ENCODE assay signal across 26 cellular contexts in the genomic region with DNA sequence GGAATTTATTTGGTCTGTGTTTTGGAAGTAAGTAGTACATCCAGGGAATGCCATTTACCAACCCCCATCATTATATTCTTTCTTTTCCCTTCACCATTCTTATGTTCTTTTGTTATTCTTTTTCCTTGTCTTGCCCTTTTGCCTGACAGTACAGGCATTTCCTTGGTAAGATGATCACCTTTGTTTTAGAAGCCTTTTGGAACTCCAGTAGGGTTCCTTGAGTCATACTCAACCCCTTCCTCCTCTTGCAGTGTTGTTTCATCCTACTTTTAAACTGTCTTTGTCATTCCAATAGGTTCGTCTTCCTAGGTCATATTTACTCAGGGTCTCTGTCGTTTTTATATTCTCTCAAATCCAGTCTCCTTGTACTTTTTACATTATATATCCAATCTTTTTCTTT. TPM values are rescaled to one million over a fixed set of nuclear protein-coding genes. Genes with fewer than 3 reads are reported as not detected.
DNase-seq lines count a peak whose midpoint lies in the region; ATAC-seq, FAIRE-seq and TF ChIP-seq lines count a peak whose summit lies in the region.
"Had no signal": no experiment of that assay in that cellular context is flagged by ENCODE, and none has a peak within 500 bp of the region (broad histone marks: within the 10 kb centered on the region; RNA-seq: fewer than 3 reads in every experiment).

No MANE protein-coding gene starts in this region.

- H3K4me2 ChIP-seq in Karpas-422 (ENCODE audit: low read depth, low read length, poor library complexity, severe bottlenecking) (peak overlapping the region; percentile 63), H1 (ENCODE audit: insufficient read depth in 1 of 2, low read depth in 2 of 2, low read length in 2 of 2) (peak overlapping the region; percentile 56 to 78)

- no peak overlapping the region for H2AK5ac ChIP-seq in H1 (ENCODE audit: low read depth, low read length)

- DNase-seq in activated T-cell treated with anti-CD3 and anti-CD28 coated beads, Interleukin-2, amount 50 U/mL, for 72 hours = no peak
- DNase-seq in activated T-cell treated with anti-CD3 and anti-CD28 coated beads, Interleukin-2, amount 50 U/mL, for 4 hours = no peak
- DNase-seq in Karpas-422 (no peak), H1 (ENCODE audit: low read depth in 1 of 2, low spot score in 2 of 2) (no peak), DMS53 treated with DMSO at 0.1 percent for 48 hours (lab: John Stamatoyannopoulos, UW; ENCODE audit: unreplicated experiment) (no peak), iPS-NIHi11 (ENCODE audit: low spot score) (no peak)
- DNase-seq: activated CD4-positive, alpha-beta T cell treated with anti-CD3 and anti-CD28 coated beads for 48 hours; activated effector memory CD4-positive, alpha-beta T cell treated with anti-CD3 and anti-CD28 coated beads, Interleukin-2, amount 50 U/mL, for 16 hours; brain microvascular endothelial cell; DND-41; GM23248; naive B cell; NCI-H146; NCI-H446 treated with DMSO at 0.1 percent for 48 hours; NCI-H82; SIG-M5; small intestine; stimulated activated naive B cell treated with anti-CD40 and anti-IgM and Interleukin-4, amounts not matched to agents 10 μg/mL and 1 μg/mL and 100 μg/mL, for 72 hours had no signal

- WGBS in H1 (ENCODE audit: extremely low coverage in 1 of 2, insufficient coverage in 1 of 2, insufficient read length in 1 of 2, insufficient replicate concordance in 2 of 2, low coverage in 1 of 2, low lambda C conversion rate in 2 of 2, missing lambda C conversion rate in 1 of 2), 2 experiments = 65% methylated on average over 2 of the region's 2 CpGs; no CpG with 5 or more reads in 1 of the 2 experiments

- TF ChIP-seq RAD21 in H1 (IDR thresholded peaks at IDR 0.05 in 1 of 2, conservative IDR thresholded peaks at IDR 0.05 in 1 of 2; ENCODE audit: low read depth in 2 of 2, low read length in 2 of 2) = no peak

- H3K27ac ChIP-seq in Karpas-422 (ENCODE audit: low read length) (peak overlapping the region; percentile 78), H1 (ENCODE audit: low read depth, low read length) (peak overlapping the region; percentile 74; the same call in 1 of the 2 replicates), layer of hippocampus (ENCODE audit: low read depth, low read length) (peak overlapping the region; percentile 85)
- H3K27ac ChIP-seq: brain microvascular endothelial cell, epithelial cell of prostate, GM23248, neutrophil, right atrium auricular region had no signal

- H3K23ac ChIP-seq in H1 (ENCODE audit: insufficient read length) = no peak overlapping the region

- H3K4me1 Mint-ChIP-seq in activated T-cell treated with anti-CD3 and anti-CD28 coated beads, Interleukin-2, amount 50 U/mL, for 72 hours (ENCODE audit: low read depth) = peaks cover 1% of the 10 kb centered on the region
- H3K4me1 Mint-ChIP-seq in activated T-cell treated with anti-CD3 and anti-CD28 coated beads, Interleukin-2, amount 50 U/mL, for 4 hours (ENCODE audit: low read depth) = peaks cover 5% of the 10 kb centered on the region

- H3K4me1 ChIP-seq in Karpas-422 (ENCODE audit: low read length) (peaks cover 29% of the 10 kb centered on the region), H1 (replicated peaks in 1 of 4; ENCODE audit: control insufficient read depth in 3 of 4, insufficient read depth in 4 of 4, low read length in 3 of 4) (peaks cover 5 to 14% (median 6%) of the 10 kb centered on the region in 4 experiments; a peak in 5 of 7 replicates)
- H3K4me1 ChIP-seq: right atrium auricular region had no signal

- CTCF ChIA-PET in H1 (lab: Charles Lee; ENCODE audit: partially characterized antibody) = interaction anchor here (1.5 to 2.1 kb wide), 2 partner anchors 24 to 47 kb away, joined by 4 to 6 read pairs; no protein-coding TSS in a partner anchor

- ATAC-seq in activated T-cell treated with anti-CD3 and anti-CD28 coated beads, Interleukin-2, amount 50 U/mL, for 72 hours (replicated peaks in 1 of 2) = no peak
- ATAC-seq in activated T-cell treated with anti-CD3 and anti-CD28 coated beads, Interleukin-2, amount 50 U/mL, for 4 hours = no peak
- no peak for ATAC-seq in GM21723 (IDR thresholded peaks at IDR 0.05; ENCODE audit: unreplicated experiment)
- ATAC-seq: stimulated activated naive B cell treated with anti-CD40 and anti-IgM and Interleukin-4, amounts not matched to agents 10 μg/mL and 1 μg/mL and 100 μg/mL, for 72 hours had no signal

- no peaks in the 10 kb centered on the region for H3K9me3 ChIP-seq in Karpas-422 (ENCODE audit: low read length)
- H3K9me3 ChIP-seq in H1 (ENCODE audit: insufficient read depth in 2 of 2, low read depth in 1 of 2, low read length in 1 of 2) = no peaks in the 10 kb centered on the region
- H3K9me3 ChIP-seq: neutrophil, right atrium auricular region, testis had no signal

- POLR2A ChIA-PET in H1 (lab: Charles Lee; ENCODE audit: partially characterized antibody) = interaction anchor here (1.0 to 3.6 kb wide), 11 partner anchors 10 to 60 kb away, joined by 3 to 33 read pairs (median 7); a partner anchor contains a TSS

- no peak overlapping the region for H3K56ac ChIP-seq in H1 (replicated peaks; ENCODE audit: insufficient read length, low read depth, low read length)

- no peak overlapping the region for H2AFZ ChIP-seq in Karpas-422 (ENCODE audit: low read length)
- H2AFZ ChIP-seq in H1 (ENCODE audit: low read length) = no peak overlapping the region
- H2AFZ ChIP-seq: GM23248 had no signal

- H3K18ac ChIP-seq in H1 (ENCODE audit: extremely low read depth, low read length) = no peak overlapping the region

- peak overlapping the region; percentile 40 for H3K9ac ChIP-seq in Karpas-422 (ENCODE audit: low read length)
- H3K9ac ChIP-seq in H1 (replicated peaks in 1 of 4; ENCODE audit: extremely low read depth in 1 of 4, low read depth in 3 of 4, low read length in 3 of 4) = peak overlapping the region in 1 of 4 experiments; percentile 34; a peak in 2 of 7 replicates
- H3K9ac ChIP-seq: GM23248 had no signal

- TF ChIP-seq EP300 in H1 (IDR thresholded peaks at IDR 0.05; ENCODE audit: borderline replicate concordance in 1 of 2, low read depth in 2 of 2, low read length in 2 of 2) = no peak

- H4K5ac ChIP-seq in H1 (ENCODE audit: insufficient read length, low read depth, low read length) = no peak overlapping the region

- TF ChIP-seq POLR2A in H1 (IDR thresholded peaks at IDR 0.05; ENCODE audit: control extremely low read depth in 1 of 2, low read depth in 2 of 2, low read length in 2 of 2) = no peak

- no peak overlapping the region for H2BK5ac ChIP-seq in H1 (ENCODE audit: low read depth, low read length)

- H3K27ac Mint-ChIP-seq in activated T-cell treated with anti-CD3 and anti-CD28 coated beads, Interleukin-2, amount 50 U/mL, for 72 hours = peak overlapping the region; percentile 76
- H3K27ac Mint-ChIP-seq: stimulated activated naive B cell treated with anti-CD40 and anti-IgM and Interleukin-4, amounts not matched to agents 10 μg/mL and 1 μg/mL and 100 μg/mL, for 72 hours had no signal

- no peaks in the 10 kb centered on the region for H3K27me3 ChIP-seq in Karpas-422 (ENCODE audit: low read length)
- no peaks in the 10 kb centered on the region for H3K27me3 ChIP-seq in H1 (replicated peaks in 1 of 4; ENCODE audit: control insufficient read depth in 3 of 4, extremely low read depth in 1 of 4, insufficient read depth in 3 of 4, low read length in 3 of 4)
- H3K27me3 ChIP-seq in layer of hippocampus (ENCODE audit: control insufficient read depth, insufficient read depth, low read length) = no peaks in the 10 kb centered on the region
- H3K27me3 ChIP-seq: brain microvascular endothelial cell, neutrophil, right atrium auricular region, testis had no signal

- 0 out of 2 replicates have a peak overlapping the region, but pooled peaks have one; percentile 6 for H2BK20ac ChIP-seq in H1 (ENCODE audit: low read length)

- no peak overlapping the region for H3K14ac ChIP-seq in H1 (ENCODE audit: insufficient read length)

- peak overlapping the region; percentile 11; the same call in 1 of the 2 replicates for H3K4me3 ChIP-seq in Karpas-422 (ENCODE audit: low read length)
- peak overlapping the region in 2 of 4 experiments; percentile 19 to 40; a peak in 4 of 8 replicates for H3K4me3 ChIP-seq in H1 (ENCODE audit: extremely low read depth in 1 of 4, insufficient read depth in 2 of 4, low read depth in 3 of 4, low read length in 4 of 4)
- H3K4me3 ChIP-seq: GM23248, right atrium auricular region, testis had no signal

- H2BK120ac ChIP-seq in H1 (replicated peaks; ENCODE audit: low read depth, low read length) = no peak overlapping the region

- FAIRE-seq in H1 (lab: Jason Lieb, UNC) = no peak
- FAIRE-seq: GM18507, small intestine had no signal

- no peaks in the 10 kb centered on the region for H4K20me1 ChIP-seq in Karpas-422 (ENCODE audit: insufficient read depth, low read depth, low read length)
- H4K20me1 ChIP-seq in H1 (replicated peaks in 1 of 2; ENCODE audit: control insufficient read depth in 1 of 2, insufficient read depth in 2 of 2, low read length in 2 of 2) = peaks cover 0 to 2% of the 10 kb centered on the region in 2 experiments

- H3K79me1 ChIP-seq in H1 (ENCODE audit: low read depth, low read length) = no peaks in the 10 kb centered on the region

- H3K9me3 Mint-ChIP-seq in activated T-cell treated with anti-CD3 and anti-CD28 coated beads, Interleukin-2, amount 50 U/mL, for 72 hours = no peaks in the 10 kb centered on the region
- no peaks in the 10 kb centered on the region for H3K9me3 Mint-ChIP-seq in activated T-cell treated with anti-CD3 and anti-CD28 coated beads, Interleukin-2, amount 50 U/mL, for 4 hours
- H3K9me3 Mint-ChIP-seq: naive B cell; stimulated activated naive B cell treated with anti-CD40 and anti-IgM and Interleukin-4, amounts not matched to agents 10 μg/mL and 1 μg/mL and 100 μg/mL, for 72 hours had no signal

- no peaks in the 10 kb centered on the region for H3K23me2 ChIP-seq in H1 (ENCODE audit: low read depth, low read length)

- H2BK12ac ChIP-seq in H1 (ENCODE audit: low read depth, low read length) = no peak overlapping the region

- H3K4ac ChIP-seq in H1 (replicated peaks; ENCODE audit: insufficient read length, low read depth, low read length) = no peak overlapping the region

- no peak overlapping the region for H2BK15ac ChIP-seq in H1 (ENCODE audit: low read length)

- no peaks in the 10 kb centered on the region for H3K27me3 Mint-ChIP-seq in activated T-cell treated with anti-CD3 and anti-CD28 coated beads, Interleukin-2, amount 50 U/mL, for 72 hours (ENCODE audit: low read depth)
- no peaks in the 10 kb centered on the region for H3K27me3 Mint-ChIP-seq in activated T-cell treated with anti-CD3 and anti-CD28 coated beads, Interleukin-2, amount 50 U/mL, for 4 hours (ENCODE audit: low read depth)
- H3K27me3 Mint-ChIP-seq: naive B cell; stimulated activated naive B cell treated with anti-CD40 and anti-IgM and Interleukin-4, amounts not matched to agents 10 μg/mL and 1 μg/mL and 100 μg/mL, for 72 hours had no signal

- no peak for TF ChIP-seq CTCF in H1 (IDR thresholded peaks at IDR 0.05; ENCODE audit: control extremely low read depth in 1 of 3, insufficient read depth in 1 of 3, low read depth in 1 of 3, low read length in 3 of 3)

- no peak overlapping the region for H4K91ac ChIP-seq in H1 (replicated peaks; ENCODE audit: insufficient read length, low read length)

- no peak overlapping the region for H3K4me3 Mint-ChIP-seq in activated T-cell treated with anti-CD3 and anti-CD28 coated beads, Interleukin-2, amount 50 U/mL, for 72 hours
- no peak overlapping the region for H3K4me3 Mint-ChIP-seq in activated T-cell treated with anti-CD3 and anti-CD28 coated beads, Interleukin-2, amount 50 U/mL, for 4 hours
- H3K4me3 Mint-ChIP-seq: stimulated activated naive B cell treated with anti-CD40 and anti-IgM and Interleukin-4, amounts not matched to agents 10 μg/mL and 1 μg/mL and 100 μg/mL, for 72 hours had no signal

- H3K79me2 ChIP-seq in Karpas-422 (ENCODE audit: low read length) (peaks cover 9% of the 10 kb centered on the region; the same call in 1 of the 2 replicates), H1 (ENCODE audit: control insufficient read depth in 1 of 2, insufficient read depth in 2 of 2, low read length in 2 of 2) (peaks cover 0 to 22% of the 10 kb centered on the region in 2 experiments; a peak in 2 of 4 replicates)

- H3K36me3 ChIP-seq in Karpas-422 (ENCODE audit: insufficient read depth, low read length) (peaks cover 13% of the 10 kb centered on the region), H1 (ENCODE audit: control insufficient read depth in 2 of 4, insufficient read depth in 4 of 4, low read length in 3 of 4) (peaks cover 5 to 61% (median 27%) of the 10 kb centered on the region in 4 experiments)

- no peak overlapping the region for H4K8ac ChIP-seq in H1 (ENCODE audit: extremely low read depth, insufficient read depth, low read length)

- H3K36me3 Mint-ChIP-seq in activated T-cell treated with anti-CD3 and anti-CD28 coated beads, Interleukin-2, amount 50 U/mL, for 72 hours (ENCODE audit: insufficient read depth in 2 of 2) = peaks cover 4 to 29% of the 10 kb centered on the region in 2 donors
- peaks cover 27% of the 10 kb centered on the region for H3K36me3 Mint-ChIP-seq in activated T-cell treated with anti-CD3 and anti-CD28 coated beads, Interleukin-2, amount 50 U/mL, for 4 hours (ENCODE audit: insufficient read depth)

- H3K9me2 ChIP-seq in Karpas-422 (replicated peaks; ENCODE audit: insufficient read depth, low read length) = no peaks in the 10 kb centered on the region

RNA-seq across cellular contexts. Expression of a gene that starts 9.2 kb away (rescaled TPM):
- total RNA-seq in activated T-cell treated with anti-CD3 and anti-CD28 coated beads, Interleukin-2, amount 50 U/mL, for 72 hours = 10 to 100 TPM; 74.8 to 84.2 TPM
- 10 to 100 TPM; 76.1 to 80.5 (median 79.4) TPM for total RNA-seq in activated T-cell treated with anti-CD3 and anti-CD28 coated beads, Interleukin-2, amount 50 U/mL, for 4 hours
- 71.0 and 75.0 TPM in 2 replicates for total RNA-seq in Karpas-422 (2014; rRNA removed; shearing (Covaris generic); ENCODE audit: low replicate concordance)
- total RNA-seq in H1 (2021; fragmentation: NEBNext Ultra II Directional; extraction: Animal tissue kit (Norgen Biotek cat#: 25700)) = 99.8 and 104 TPM in 2 replicates
- 59.0 and 81.9 TPM in 2 replicates for polyA plus RNA-seq in H1 (2011; rRNA removed)
- 106 TPM for polyA plus RNA-seq in H1 (2011; cell fraction: cytosol; rRNA removed)
- polyA plus RNA-seq in H1 (2011; cell fraction: nucleus; rRNA removed) = 87.5 TPM
- 81.5 to 134 TPM (median 118 TPM) in 4 replicates for polyA plus RNA-seq in H1 (2012, experiment 1 of 2)
- 69.8 TPM for polyA plus RNA-seq in H1 (2012, experiment 2 of 2)
- 160 TPM for polyA plus RNA-seq in H1 (2013, experiment 1 of 2)
- polyA plus RNA-seq in H1 (2013, experiment 2 of 2) = 157 TPM
- 26.2 and 30.7 TPM in 2 replicates for polyA minus RNA-seq in H1 (2011; rRNA and poly(A)+ RNA removed)
- polyA minus RNA-seq in H1 (2011; cell fraction: cytosol; rRNA and poly(A)+ RNA removed) = 23.5 TPM
- polyA minus RNA-seq in H1 (2011; cell fraction: nucleus; rRNA and poly(A)+ RNA removed) = 44.6 TPM

RNA-seq across cellular contexts. Expression of a gene that starts 18.4 kb away (rescaled TPM):
- 10 to 100 TPM; 83.9 to 88.5 TPM for total RNA-seq in activated T-cell treated with anti-CD3 and anti-CD28 coated beads, Interleukin-2, amount 50 U/mL, for 72 hours
- 100 to 1,000 TPM in 2 of 3 donors, 10 to 100 TPM in 1; 88.3 to 108 (median 102) TPM for total RNA-seq in activated T-cell treated with anti-CD3 and anti-CD28 coated beads, Interleukin-2, amount 50 U/mL, for 4 hours
- total RNA-seq in Karpas-422 (2014; rRNA removed; shearing (Covaris generic); ENCODE audit: low replicate concordance) = 50.5 and 51.6 TPM in 2 replicates
- 58.1 and 65.8 TPM in 2 replicates for total RNA-seq in H1 (2021; fragmentation: NEBNext Ultra II Directional; extraction: Animal tissue kit (Norgen Biotek cat#: 25700))
- 15.1 and 17.9 TPM in 2 replicates for polyA plus RNA-seq in H1 (2011; rRNA removed)
- 32.0 TPM for polyA plus RNA-seq in H1 (2011; cell fraction: cytosol; rRNA removed)
- 40.6 TPM for polyA plus RNA-seq in H1 (2011; cell fraction: nucleus; rRNA removed)
- polyA plus RNA-seq in H1 (2012, experiment 1 of 2) = 45.5 to 60.2 TPM (median 50.5 TPM) in 4 replicates
- polyA plus RNA-seq in H1 (2012, experiment 2 of 2) = 9.1 TPM
- 49.7 TPM for polyA plus RNA-seq in H1 (2013, experiment 1 of 2)
- polyA plus RNA-seq in H1 (2013, experiment 2 of 2) = 44.2 TPM
- 39.0 and 39.6 TPM in 2 replicates for polyA minus RNA-seq in H1 (2011; rRNA and poly(A)+ RNA removed)
- 21.8 TPM for polyA minus RNA-seq in H1 (2011; cell fraction: cytosol; rRNA and poly(A)+ RNA removed)
- 50.5 TPM for polyA minus RNA-seq in H1 (2011; cell fraction: nucleus; rRNA and poly(A)+ RNA removed)

RNA-seq across cellular contexts. Expression of a gene that starts 20.6 kb away (rescaled TPM):
- 1 to 10 TPM; 1.6 to 2.4 TPM for total RNA-seq in activated T-cell treated with anti-CD3 and anti-CD28 coated beads, Interleukin-2, amount 50 U/mL, for 72 hours
- total RNA-seq in activated T-cell treated with anti-CD3 and anti-CD28 coated beads, Interleukin-2, amount 50 U/mL, for 4 hours = 1 to 10 TPM; 2.0 to 2.3 (median 2.3) TPM
- 4.1 and 4.9 TPM in 2 replicates for total RNA-seq in Karpas-422 (2014; rRNA removed; shearing (Covaris generic); ENCODE audit: low replicate concordance)
- 9.6 and 10.6 TPM in 2 replicates for total RNA-seq in H1 (2021; fragmentation: NEBNext Ultra II Directional; extraction: Animal tissue kit (Norgen Biotek cat#: 25700))
- polyA plus RNA-seq in H1 (2011; rRNA removed) = 23.3 and 33.3 TPM in 2 replicates
- 23.2 TPM for polyA plus RNA-seq in H1 (2011; cell fraction: cytosol; rRNA removed)
- polyA plus RNA-seq in H1 (2011; cell fraction: nucleus; rRNA removed) = 24.1 TPM
- 14.7 to 18.2 TPM (median 17.7 TPM) in 4 replicates for polyA plus RNA-seq in H1 (2012, experiment 1 of 2)
- polyA plus RNA-seq in H1 (2012, experiment 2 of 2) = 16.4 TPM
- 10.0 TPM for polyA plus RNA-seq in H1 (2013, experiment 1 of 2)
- 9.6 TPM for polyA plus RNA-seq in H1 (2013, experiment 2 of 2)
- 24.5 and 28.3 TPM in 2 replicates for polyA minus RNA-seq in H1 (2011; rRNA and poly(A)+ RNA removed)
- 8.8 TPM for polyA minus RNA-seq in H1 (2011; cell fraction: cytosol; rRNA and poly(A)+ RNA removed)
- 10.9 TPM for polyA minus RNA-seq in H1 (2011; cell fraction: nucleus; rRNA and poly(A)+ RNA removed)

RNA-seq across cellular contexts. Expression of a gene that starts 30.3 kb away (rescaled TPM):
- 1 to 10 TPM; 1.9 to 2.8 TPM for total RNA-seq in activated T-cell treated with anti-CD3 and anti-CD28 coated beads, Interleukin-2, amount 50 U/mL, for 72 hours
- under 1 TPM; 0.38 to 0.58 (median 0.40) TPM for total RNA-seq in activated T-cell treated with anti-CD3 and anti-CD28 coated beads, Interleukin-2, amount 50 U/mL, for 4 hours
- 5.1 and 21.2 TPM in 2 replicates for total RNA-seq in Karpas-422 (2014; rRNA removed; shearing (Covaris generic); ENCODE audit: low replicate concordance)
- 19.8 and 20.4 TPM in 2 replicates for total RNA-seq in H1 (2021; fragmentation: NEBNext Ultra II Directional; extraction: Animal tissue kit (Norgen Biotek cat#: 25700))
- polyA plus RNA-seq in H1 (2011; rRNA removed) = 12.2 and 30.2 TPM in 2 replicates
- 22.3 TPM for polyA plus RNA-seq in H1 (2011; cell fraction: cytosol; rRNA removed)
- 6.4 TPM for polyA plus RNA-seq in H1 (2011; cell fraction: nucleus; rRNA removed)
- polyA plus RNA-seq in H1 (2012, experiment 1 of 2) = 20.3 to 29.7 TPM (median 25.5 TPM) in 4 replicates
- 51.2 TPM for polyA plus RNA-seq in H1 (2012, experiment 2 of 2)
- polyA plus RNA-seq in H1 (2013, experiment 1 of 2) = 25.8 TPM
- polyA plus RNA-seq in H1 (2013, experiment 2 of 2) = 33.2 TPM
- polyA minus RNA-seq in H1 (2011; rRNA and poly(A)+ RNA removed) = 4.2 and 7.2 TPM in 2 replicates
- polyA minus RNA-seq in H1 (2011; cell fraction: cytosol; rRNA and poly(A)+ RNA removed) = 5.0 TPM
- 3.5 TPM for polyA minus RNA-seq in H1 (2011; cell fraction: nucleus; rRNA and poly(A)+ RNA removed)
- total RNA-seq: A172 had no signal

RNA-seq across cellular contexts. Expression of a gene that starts 34.1 kb away (rescaled TPM):
- 100 to 1,000 TPM; 128 to 129 TPM for total RNA-seq in activated T-cell treated with anti-CD3 and anti-CD28 coated beads, Interleukin-2, amount 50 U/mL, for 72 hours
- total RNA-seq in activated T-cell treated with anti-CD3 and anti-CD28 coated beads, Interleukin-2, amount 50 U/mL, for 4 hours = 100 to 1,000 TPM; 121 to 124 (median 123) TPM
- total RNA-seq in Karpas-422 (2014; rRNA removed; shearing (Covaris generic); ENCODE audit: low replicate concordance) = 122 and 130 TPM in 2 replicates
- total RNA-seq in H1 (2021; fragmentation: NEBNext Ultra II Directional; extraction: Animal tissue kit (Norgen Biotek cat#: 25700)) = 110 and 111 TPM in 2 replicates
- polyA plus RNA-seq in H1 (2011; rRNA removed) = 183 and 188 TPM in 2 replicates
- polyA plus RNA-seq in H1 (2011; cell fraction: cytosol; rRNA removed) = 157 TPM
- 218 TPM for polyA plus RNA-seq in H1 (2011; cell fraction: nucleus; rRNA removed)
- polyA plus RNA-seq in H1 (2012, experiment 1 of 2) = 89.8 to 118 TPM (median 111 TPM) in 4 replicates
- polyA plus RNA-seq in H1 (2012, experiment 2 of 2) = 169 TPM
- 75.6 TPM for polyA plus RNA-seq in H1 (2013, experiment 1 of 2)
- polyA plus RNA-seq in H1 (2013, experiment 2 of 2) = 85.8 TPM
- polyA minus RNA-seq in H1 (2011; rRNA and poly(A)+ RNA removed) = 138 and 140 TPM in 2 replicates
- 57.2 TPM for polyA minus RNA-seq in H1 (2011; cell fraction: cytosol; rRNA and poly(A)+ RNA removed)
- 97.0 TPM for polyA minus RNA-seq in H1 (2011; cell fraction: nucleus; rRNA and poly(A)+ RNA removed)
